ENCODE assay signal across 7 cellular contexts in the genomic region with DNA sequence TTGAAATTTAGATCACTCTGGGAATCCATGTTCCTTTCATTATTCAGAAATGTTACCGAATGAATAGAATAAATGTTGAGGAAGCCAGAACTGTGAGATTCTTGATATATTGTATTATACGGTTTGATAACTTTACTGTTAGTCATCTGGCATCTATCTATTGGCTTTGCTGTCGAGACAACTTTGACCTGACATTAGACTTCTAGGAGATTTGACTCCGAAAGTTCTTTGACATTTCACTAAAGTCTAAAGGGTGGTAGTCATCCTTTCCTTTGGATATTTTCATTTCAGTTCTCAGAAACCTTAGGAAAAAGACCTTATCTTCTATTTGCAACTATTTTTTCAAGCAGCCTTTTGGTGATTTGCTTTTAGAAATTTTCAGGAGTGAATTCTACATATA. TPM values are rescaled to one million over a fixed set of nuclear protein-coding genes. Genes with fewer than 3 reads are reported as not detected.
A peak's percentile ranks its signal among the peaks of the same experiment; 100 is the strongest.
DNase-seq lines count a peak whose midpoint lies in the region; ATAC-seq and TF ChIP-seq lines count a peak whose summit lies in the region.

No MANE protein-coding gene starts in this region.

- no CpG with 5 or more reads among the region's 4 CpGs for WGBS in H9 (ENCODE audit: extremely low coverage, insufficient read length, low lambda C conversion rate)

- H2BK12ac ChIP-seq in H9 (ENCODE audit: insufficient read length, low read depth, low read length): no peak overlapping the region

- no peak overlapping the region for H3T11ph ChIP-seq in H9 (ENCODE audit: low read length)

- no peak overlapping the region for H2BK5ac ChIP-seq in H9 (ENCODE audit: insufficient read length, low read length)

- ATAC-seq in GM19463 (IDR thresholded peaks at IDR 0.05; ENCODE audit: unreplicated experiment): no peak

- H3K4me1 ChIP-seq in H9 (ENCODE audit: insufficient read depth, low read length): peaks cover 7% of the 10 kb centered on the region; the same call in 1 of the 2 replicates
- peaks cover 26% of the 10 kb centered on the region for H3K4me1 ChIP-seq in SJSA1 (replicated peaks)
- H3K4me1 ChIP-seq in skeletal muscle tissue (ENCODE audit: control insufficient read depth in 3 of 3, insufficient read depth in 3 of 3, low read length in 3 of 3): peaks cover 17 to 23% (median 23%) of the 10 kb centered on the region in 3 donors

- no peak overlapping the region for H3K56ac ChIP-seq in H9 (ENCODE audit: insufficient read length, low read depth, low read length)

- H3K4me3 ChIP-seq in SJSA1 (peak overlapping the region; percentile 80), skeletal muscle tissue (ENCODE audit: low read length in 3 of 3) (peak overlapping the region; percentile 86 to 97 (median 90))

- H2BK120ac ChIP-seq in H9 (ENCODE audit: low read depth, low read length, poor library complexity, severe bottlenecking): no peak overlapping the region

- H3K27ac Mint-ChIP-seq in H9: no peak overlapping the region

- H4K91ac ChIP-seq in H9 (ENCODE audit: insufficient read length, low read depth, low read length): no peak overlapping the region

- peak overlapping the region; percentile 57 for H3K4me2 ChIP-seq in H9 (ENCODE audit: insufficient read depth, insufficient read length, low read length)

- no peak for DNase-seq in H9
- peak in 1 of 2 experiments; percentile 33 for DNase-seq in SJSA1 (ENCODE audit: low read depth in 1 of 2, low spot score in 2 of 2)
- DNase-seq in foreskin melanocyte: peak; percentile 9
- DNase-seq in NCI-H2227 treated with DMSO at 0.1 percent for 48 hours (lab: John Stamatoyannopoulos, UW): no peak
- DNase-seq in NCI-H345 (lab: John Stamatoyannopoulos, UW): no peak

- peak overlapping the region; percentile 34 for H3K9ac ChIP-seq in H9 (ENCODE audit: extremely low read depth, insufficient read length, low read length)
- H3K9ac ChIP-seq in skeletal muscle tissue (ENCODE audit: low read depth in 1 of 3, low read length in 3 of 3): peak overlapping the region; percentile 86 to 98 (median 93)

- peaks cover 34% of the 10 kb centered on the region in 2 experiments for H3K4me1 Mint-ChIP-seq in H9

- no peaks in the 10 kb centered on the region for H4K20me1 ChIP-seq in H9 (ENCODE audit: control insufficient read depth, insufficient read depth, insufficient read length)

- H2AFZ ChIP-seq in H9 (ENCODE audit: low read length): no peak overlapping the region

- H3K9me3 Mint-ChIP-seq in H9: no peaks in the 10 kb centered on the region

- H3K27me3 ChIP-seq in H9 (ENCODE audit: insufficient read depth, low read length) (no peaks in the 10 kb centered on the region), SJSA1 (replicated peaks) (no peaks in the 10 kb centered on the region), skeletal muscle tissue (ENCODE audit: control insufficient read depth in 3 of 3, insufficient read depth in 3 of 3, low read length in 3 of 3) (no peaks in the 10 kb centered on the region)

- TF ChIP-seq CTCF in H9 (conservative IDR thresholded peaks at IDR 0.05): no peak

- no peak overlapping the region for H2AK5ac ChIP-seq in H9 (ENCODE audit: insufficient read length, low read length)

- no peak overlapping the region for H2BK15ac ChIP-seq in H9 (ENCODE audit: low read depth, low read length)

- H3K9me3 ChIP-seq in H9 (ENCODE audit: control insufficient read depth, low read depth, low read length): no peaks in the 10 kb centered on the region
- no peaks in the 10 kb centered on the region for H3K9me3 ChIP-seq in SJSA1 (replicated peaks)
- no peaks in the 10 kb centered on the region for H3K9me3 ChIP-seq in skeletal muscle tissue (ENCODE audit: control insufficient read depth in 3 of 3, low read length in 3 of 3)

- peaks cover 0 to 8% (median 5%) of the 10 kb centered on the region in 3 experiments; a peak in 3 of 7 replicates for H3K36me3 Mint-ChIP-seq in H9 (ENCODE audit: insufficient read depth in 1 of 3, low read depth in 3 of 3)

- H4K5ac ChIP-seq in H9 (ENCODE audit: insufficient read length, low read depth, low read length): no peak overlapping the region

- H3K36me3 ChIP-seq in SJSA1 (peaks cover 20% of the 10 kb centered on the region), skeletal muscle tissue (ENCODE audit: control insufficient read depth in 3 of 3, insufficient read depth in 3 of 3, low read length in 3 of 3) (no peaks in the 10 kb centered on the region)

- no peak overlapping the region for H3K14ac ChIP-seq in H9 (ENCODE audit: insufficient read depth, low read length)

- H3K27me3 Mint-ChIP-seq in H9 (ENCODE audit: low read depth): no peaks in the 10 kb centered on the region

- peaks cover 2% of the 10 kb centered on the region for H3K79me1 ChIP-seq in H9 (ENCODE audit: insufficient read depth, low read depth, low read length, poor library complexity, severe bottlenecking)

- H3K27ac ChIP-seq in H9 (ENCODE audit: insufficient read length, low read depth, low read length): no peak overlapping the region
- peak overlapping the region; percentile 71 for H3K27ac ChIP-seq in SJSA1
- H3K27ac ChIP-seq in skeletal muscle tissue (ENCODE audit: low read depth, low read length): peak overlapping the region; percentile 99

- no peak overlapping the region for H2BK20ac ChIP-seq in H9 (ENCODE audit: low read depth, low read length, poor library complexity, severe bottlenecking)

- peak overlapping the region; percentile 99 to 100 for H3K4me3 Mint-ChIP-seq in H9

- no peak overlapping the region for H3K18ac ChIP-seq in H9 (ENCODE audit: insufficient read length, low read depth, low read length)

- H3K23me2 ChIP-seq in H9 (ENCODE audit: insufficient read length, low read depth, low read length, poor library complexity, severe bottlenecking): peaks cover 19% of the 10 kb centered on the region

- H3K23ac ChIP-seq in H9 (ENCODE audit: insufficient read length, low read depth, low read length): no peak overlapping the region

- no peak overlapping the region for H4K8ac ChIP-seq in H9 (replicated peaks; ENCODE audit: insufficient read length, low read depth, low read length)

- no peak overlapping the region for H3K4ac ChIP-seq in H9 (ENCODE audit: low read depth, low read length)

- peaks cover 28% of the 10 kb centered on the region; the same call in 1 of the 2 replicates for H3K79me2 ChIP-seq in H9 (ENCODE audit: insufficient read depth, low read length)

RNA-seq across cellular contexts. Expression of a gene that starts 1.9 kb away (rescaled TPM):
- total RNA-seq in H9 (2021) (15.2 and 17.3 TPM in 2 replicates), skeletal muscle tissue (24.0 TPM)
- 19.4 and 35.5 TPM in 2 replicates for total RNA-seq in SJSA1 (2014; rRNA removed; shearing (Covaris generic))
